Comparison of ENCODE assay signal across 7 cellular contexts in genomic region chr16:18493903-18494480, GRCh38.
DNase-seq lines count a peak whose midpoint lies in the region; ATAC-seq and TF ChIP-seq lines count a peak whose summit lies in the region.
"Not testable (repeated sequence)": the region's sequence is repeated elsewhere in the genome, so short reads cannot be mapped to it uniquely, and the experiment has no call there.

No MANE protein-coding gene starts in this region.

- not testable (repeated sequence) for TF ChIP-seq CTCF in OCI-LY7 (conservative IDR thresholded peaks at IDR 0.05; ENCODE audit: low read length); body of pancreas (IDR thresholded peaks at IDR 0.05); left lung (IDR thresholded peaks at IDR 0.05); mucosa of descending colon (IDR thresholded peaks at IDR 0.05); gastrocnemius medialis (IDR thresholded peaks at IDR 0.05 in 4 of 5, conservative IDR thresholded peaks at IDR 0.05 in 1 of 5)

- not testable (repeated sequence) for H3K36me3 ChIP-seq in OCI-LY7 (ENCODE audit: insufficient read depth, low read length); body of pancreas (replicated peaks in 1 of 2; ENCODE audit: insufficient read depth in 1 of 2, low read depth in 2 of 2); left lung; mucosa of descending colon (ENCODE audit: low read depth); gastrocnemius medialis

- ATAC-seq in body of pancreas (peak; percentile 52), Right ventricle myocardium inferior (peak; percentile 89), left cardiac atrium (peak; percentile 72 to 90), left lung (peak; percentile 81), mucosa of descending colon (peak; percentile 57), gastrocnemius medialis (peak; percentile 34 to 68)

- not testable (repeated sequence) for H2AFZ ChIP-seq in OCI-LY7 (ENCODE audit: low read length)

- not testable (repeated sequence) for TF ChIP-seq POLR2A in body of pancreas (IDR thresholded peaks at IDR 0.05); gastrocnemius medialis (IDR thresholded peaks at IDR 0.05)

- H3K4me1 ChIP-seq in OCI-LY7 (ENCODE audit: insufficient read depth, low read length, poor library complexity, severe bottlenecking); body of pancreas; left lung; mucosa of descending colon (ENCODE audit: low read depth); gastrocnemius medialis: not testable (repeated sequence)

- TSS peak; percentile 68 for BruUV-seq in OCI-LY7 (replicated peaks; lab: Mats Ljungman, UMichigan)

- H3K9me2 ChIP-seq in OCI-LY7 (ENCODE audit: insufficient read depth, low read length) = not testable (repeated sequence)

- not testable (repeated sequence) for H3K9me3 ChIP-seq in OCI-LY7 (ENCODE audit: low read length); body of pancreas; left lung; mucosa of descending colon; gastrocnemius medialis

- not testable (repeated sequence) for H3K4me2 ChIP-seq in OCI-LY7 (ENCODE audit: low read length)

- H4K20me1 ChIP-seq in OCI-LY7 (ENCODE audit: insufficient read depth, low read length) = not testable (repeated sequence)

- not testable (repeated sequence) for H3K4me3 ChIP-seq in OCI-LY7 (ENCODE audit: low read depth, low read length, poor library complexity, severe bottlenecking); body of pancreas; left lung; mucosa of descending colon; gastrocnemius medialis

- intact Hi-C loops in OCI-LY7 (cut with micrococcal nuclease; ENCODE audit: unreplicated experiment); body of pancreas (cut with DNase I); Right ventricle myocardium inferior (cut with DNase I); left cardiac atrium (cut with DNase I); left lung (cut with DNase I); mucosa of descending colon (cut with DNase I, micrococcal nuclease); gastrocnemius medialis (cut with DNase I; ENCODE audit: low total_unique reads): not testable (repeated sequence)

- CTCF ChIA-PET in OCI-LY7 (lab: Charles Lee; ENCODE audit: unreplicated experiment) = not testable (repeated sequence)

- not testable (repeated sequence) for H3K27ac ChIP-seq in OCI-LY7 (ENCODE audit: low read depth, low read length, poor library complexity, severe bottlenecking); body of pancreas; left lung; gastrocnemius medialis

- no CpG with 5 or more reads among the region's 6 CpGs for WGBS in body of pancreas, 2 donors

- H3K27me3 ChIP-seq in body of pancreas, left lung, gastrocnemius medialis: not testable (repeated sequence)

- POLR2A ChIA-PET in OCI-LY7 (lab: Charles Lee) = not testable (repeated sequence)

- in situ Hi-C loops in gastrocnemius medialis (cut with MboI; ENCODE audit: low sequenced_read_pairs in 4 of 4) = not testable (repeated sequence)

- not testable (repeated sequence) for H3K79me2 ChIP-seq in OCI-LY7 (ENCODE audit: insufficient read depth, low read depth, low read length)

- DNase-seq in OCI-LY7 (ENCODE audit: low spot score); body of pancreas; Right ventricle myocardium inferior (ENCODE audit: missing footprints); left cardiac atrium; left lung; mucosa of descending colon; gastrocnemius medialis: not testable (repeated sequence)
